In the genomic region with DNA sequence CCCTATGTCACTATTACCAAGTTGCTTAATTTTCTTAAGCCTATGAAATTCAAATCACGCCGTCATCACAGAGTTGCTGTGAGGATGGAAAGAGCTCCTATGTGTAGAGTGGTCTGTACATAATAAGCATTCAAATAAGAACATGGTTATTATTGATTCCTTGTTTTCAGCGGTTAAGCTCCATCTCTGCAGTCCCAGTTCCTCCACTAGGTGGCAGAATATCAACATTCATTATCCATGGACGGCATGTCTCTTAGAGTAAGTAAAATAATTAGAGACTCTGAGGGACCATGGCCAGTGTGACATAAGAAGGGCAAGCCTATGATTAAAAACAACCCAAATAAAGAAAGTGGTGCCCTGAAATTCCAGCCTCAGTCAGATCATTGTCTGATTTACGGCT, we compare ENCODE assay signal across 8 cellular contexts.
A peak's percentile ranks its signal among the peaks of the same experiment; 100 is the strongest.
DNase-seq lines count a peak whose midpoint lies in the region; ATAC-seq and TF ChIP-seq lines count a peak whose summit lies in the region.

No MANE protein-coding gene starts in this region.

- no peaks in the 10 kb centered on the region for H3K9me3 ChIP-seq in WERI-Rb-1 (ENCODE audit: severe bottlenecking)

- H3K27ac Mint-ChIP-seq in osteocyte (ENCODE audit: unreplicated experiment): no peak overlapping the region

- ATAC-seq in HG02840 (IDR thresholded peaks at IDR 0.05; ENCODE audit: low FRiP score, unreplicated experiment) (no peak), HG02610 (IDR thresholded peaks at IDR 0.05; ENCODE audit: unreplicated experiment) (no peak)

- H3K4me3 ChIP-seq in WERI-Rb-1 (ENCODE audit: low read depth, low read length): no peak overlapping the region

- H3K27ac ChIP-seq in C4-2B: no peak overlapping the region
- no peak overlapping the region for H3K27ac ChIP-seq in WERI-Rb-1

- no peak overlapping the region for H3K4me3 Mint-ChIP-seq in osteocyte (ENCODE audit: unreplicated experiment)

- no peaks in the 10 kb centered on the region for H3K4me1 Mint-ChIP-seq in osteocyte (ENCODE audit: unreplicated experiment)

- H3K36me3 Mint-ChIP-seq in osteocyte (ENCODE audit: unreplicated experiment): no peaks in the 10 kb centered on the region

- peaks cover 35% of the 10 kb centered on the region for H3K27me3 ChIP-seq in WERI-Rb-1 (ENCODE audit: insufficient read depth, low read depth, severe bottlenecking)

- no peaks in the 10 kb centered on the region for H3K36me3 ChIP-seq in WERI-Rb-1

- DNase-seq in GM19240 (ENCODE audit: insufficient read length, low spot score) (peak; percentile 13), NCI-H1694 (lab: John Stamatoyannopoulos, UW) (peak; percentile 44), WERI-Rb-1 (peak; percentile 29), fibroblast of peridontal ligament (ENCODE audit: extremely low read depth) (peak; percentile 74), osteocyte (ENCODE audit: extremely low spot score, unreplicated experiment) (no peak)

- no peaks in the 10 kb centered on the region for H3K9me3 Mint-ChIP-seq in osteocyte (ENCODE audit: unreplicated experiment)

- TF ChIP-seq CTCF in C4-2B (conservative IDR thresholded peaks at IDR 0.05) (peak; percentile 77), WERI-Rb-1 (IDR thresholded peaks at IDR 0.05; ENCODE audit: low read depth, low read length) (peak; percentile 62), osteocyte (IDR thresholded peaks at IDR 0.05) (peak; percentile 79)

- H3K27me3 Mint-ChIP-seq in osteocyte (ENCODE audit: unreplicated experiment): no peaks in the 10 kb centered on the region
